In the genomic region with DNA sequence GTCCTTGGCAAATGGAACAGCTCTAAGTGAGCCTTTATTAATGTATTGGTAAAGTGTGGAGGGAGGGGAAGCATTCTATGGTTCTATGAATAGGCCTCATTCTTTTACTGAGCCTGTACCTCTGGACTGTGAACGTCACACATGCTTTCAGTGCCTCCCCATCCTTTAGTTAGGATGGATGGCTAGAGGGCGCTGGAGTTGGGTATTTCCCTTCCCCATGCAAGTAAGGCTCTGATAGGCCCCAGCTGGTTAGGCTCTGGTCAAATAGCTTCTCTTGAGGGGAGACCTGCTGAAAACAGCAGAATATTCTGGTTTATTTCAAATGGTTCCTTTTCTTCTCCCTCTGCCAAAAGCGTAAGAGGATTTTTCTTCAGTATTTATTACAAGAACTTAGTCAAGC, we compare ENCODE assay signal across 14 cellular contexts.
DNase-seq lines count a peak whose midpoint lies in the region; ATAC-seq and TF ChIP-seq lines count a peak whose summit lies in the region.
"Had no signal": no experiment of that assay in that cellular context is flagged by ENCODE, and none has a peak within 500 bp of the region (broad histone marks: within the 10 kb centered on the region; RNA-seq: fewer than 3 reads in every experiment).

No MANE protein-coding gene starts in this region.

- no peaks in the 10 kb centered on the region for H3K27me3 Mint-ChIP-seq in natural killer cell treated with Interleukin-12 subunit alpha and Interleukin-12 subunit beta and Interleukin-15 and Interleukin-18, amount 100 ng/mL, for 72 hours
- peaks cover 4% of the 10 kb centered on the region for H3K27me3 Mint-ChIP-seq in chondrocyte (ENCODE audit: low read depth)
- H3K27me3 Mint-ChIP-seq: activated naive CD4-positive, alpha-beta T cell treated with anti-CD3 and anti-CD28 coated beads, Interleukin-2, amount 10 ng/mL, durations not matched to agents 7 days and 5 days had no signal

- in situ Hi-C loops in GM13976 (cut with MboI; ENCODE audit: low sequenced_read_pairs, unreplicated experiment): no loop called here

- H3K4me1 Mint-ChIP-seq in natural killer cell treated with Interleukin-12 subunit alpha and Interleukin-12 subunit beta and Interleukin-15 and Interleukin-18, amount 100 ng/mL, for 72 hours (ENCODE audit: low read depth in 2 of 2): no peaks in the 10 kb centered on the region
- no peaks in the 10 kb centered on the region for H3K4me1 Mint-ChIP-seq in chondrocyte (ENCODE audit: low read depth)
- H3K4me1 Mint-ChIP-seq: activated naive CD4-positive, alpha-beta T cell treated with anti-CD3 and anti-CD28 coated beads, Interleukin-2, amount 10 ng/mL, durations not matched to agents 7 days and 5 days; brain had no signal

- no peaks in the 10 kb centered on the region for H3K79me2 ChIP-seq in OCI-LY3 (ENCODE audit: low read length)

- H3K27ac Mint-ChIP-seq in natural killer cell treated with Interleukin-12 subunit alpha and Interleukin-12 subunit beta and Interleukin-15 and Interleukin-18, amount 100 ng/mL, for 72 hours: no peak overlapping the region
- no peak overlapping the region for H3K27ac Mint-ChIP-seq in chondrocyte (ENCODE audit: unreplicated experiment)
- H3K27ac Mint-ChIP-seq: activated naive CD4-positive, alpha-beta T cell treated with anti-CD3 and anti-CD28 coated beads, Interleukin-2, amount 10 ng/mL, durations not matched to agents 7 days and 5 days had no signal

- H3K27me3 ChIP-seq in OCI-LY3 (ENCODE audit: low read depth, low read length): no peaks in the 10 kb centered on the region

- DNase-seq in fibroblast of villous mesenchyme (ENCODE audit: low read depth) (peak; percentile 1), chondrocyte (ENCODE audit: low spot score) (no peak), GM13976 (ENCODE audit: low spot score) (no peak), activated gamma-delta T cell (lab: John Stamatoyannopoulos, UW) (no peak)
- no peak for DNase-seq in natural killer cell treated with Interleukin-12 subunit alpha and Interleukin-12 subunit beta and Interleukin-15 and Interleukin-18, amount 100 ng/mL, for 72 hours (ENCODE audit: low spot score)
- DNase-seq: activated naive CD4-positive, alpha-beta T cell treated with anti-CD3 and anti-CD28 coated beads, Interleukin-2, amount 10 ng/mL, durations not matched to agents 7 days and 5 days; AML-193; effector CD4-positive, alpha-beta T cell; NCI-H2081 treated with DMSO at 0.1 percent for 48 hours had no signal

- no peaks in the 10 kb centered on the region for H3K4me1 ChIP-seq in OCI-LY3 (ENCODE audit: low read length)

- ATAC-seq in GM18868 (IDR thresholded peaks at IDR 0.05; ENCODE audit: unreplicated experiment): peak; percentile 80
- no peak for ATAC-seq in natural killer cell treated with Interleukin-12 subunit alpha and Interleukin-12 subunit beta and Interleukin-15 and Interleukin-18, amount 100 ng/mL, for 72 hours
- ATAC-seq: activated CD4-positive, CD25-positive, alpha-beta regulatory T cell treated with anti-CD3 and anti-CD28 coated beads, Interleukin-2, amount 50 U/mL, for 24 hours had no signal

- no peaks in the 10 kb centered on the region for H4K20me1 ChIP-seq in OCI-LY3 (ENCODE audit: insufficient read depth, low read length)

- H2AFZ ChIP-seq in OCI-LY3 (ENCODE audit: low read depth, low read length): no peak overlapping the region

- H3K4me3 Mint-ChIP-seq in natural killer cell treated with Interleukin-12 subunit alpha and Interleukin-12 subunit beta and Interleukin-15 and Interleukin-18, amount 100 ng/mL, for 72 hours: no peak overlapping the region
- H3K4me3 Mint-ChIP-seq in chondrocyte (ENCODE audit: unreplicated experiment): no peak overlapping the region
- H3K4me3 Mint-ChIP-seq: activated naive CD4-positive, alpha-beta T cell treated with anti-CD3 and anti-CD28 coated beads, Interleukin-2, amount 10 ng/mL, durations not matched to agents 7 days and 5 days; brain had no signal

- no peaks in the 10 kb centered on the region for H3K9me3 ChIP-seq in OCI-LY3 (ENCODE audit: insufficient read depth, low read length)

- H3K27ac ChIP-seq in 22Rv1 (no peak overlapping the region), OCI-LY3 (ENCODE audit: low read length) (no peak overlapping the region)

- H3K9ac ChIP-seq in OCI-LY3 (ENCODE audit: low read length): no peak overlapping the region

- TF ChIP-seq CTCF in 22Rv1 (IDR thresholded peaks at IDR 0.05) (peak; percentile 21), OCI-LY3 (IDR thresholded peaks at IDR 0.05; ENCODE audit: low read depth, low read length) (peak; percentile 17; the same call in 1 of the 2 replicates), fibroblast of villous mesenchyme (IDR thresholded peaks at IDR 0.05; ENCODE audit: insufficient read depth, low read depth, low read length) (no peak), chondrocyte (IDR thresholded peaks at IDR 0.05) (no peak), GM13976 (IDR thresholded peaks at IDR 0.05; ENCODE audit: borderline replicate concordance, control extremely low read depth, extremely low read depth, insufficient read depth, missing control alignments) (no peak)

- peaks cover 9% of the 10 kb centered on the region for H3K9me3 Mint-ChIP-seq in natural killer cell treated with Interleukin-12 subunit alpha and Interleukin-12 subunit beta and Interleukin-15 and Interleukin-18, amount 100 ng/mL, for 72 hours
- peaks cover 3% of the 10 kb centered on the region for H3K9me3 Mint-ChIP-seq in chondrocyte (ENCODE audit: low read depth)

- H3K4me2 ChIP-seq in OCI-LY3 (ENCODE audit: low read length): no peak overlapping the region

- no peaks in the 10 kb centered on the region for H3K36me3 ChIP-seq in OCI-LY3 (replicated peaks; ENCODE audit: low read depth, low read length)

- H3K4me3 ChIP-seq in OCI-LY3 (ENCODE audit: low read length) (no peak overlapping the region), fibroblast of villous mesenchyme (ENCODE audit: low read depth, low read length) (no peak overlapping the region)

- peaks cover 5% of the 10 kb centered on the region for H3K36me3 Mint-ChIP-seq in natural killer cell treated with Interleukin-12 subunit alpha and Interleukin-12 subunit beta and Interleukin-15 and Interleukin-18, amount 100 ng/mL, for 72 hours
- H3K36me3 Mint-ChIP-seq in chondrocyte (ENCODE audit: low read depth): no peaks in the 10 kb centered on the region
- H3K36me3 Mint-ChIP-seq: activated naive CD4-positive, alpha-beta T cell treated with anti-CD3 and anti-CD28 coated beads, Interleukin-2, amount 10 ng/mL, durations not matched to agents 7 days and 5 days; brain had no signal

Comparison
In these comparisons a context has a peak if more than half of its experiments do, and no peak if none do; other contexts are left out.
1. CTCF ChIP-seq: peak in 22Rv1 (single experiment) and OCI-LY3 (single experiment); none in fibroblast of villous mesenchyme (single experiment), chondrocyte (single experiment) and GM13976 (single experiment).